In genomic region chr3:108485146-108485545, GRCh38 we compare ENCODE assay signal across 18 cellular contexts. TPM values are rescaled to one million over a fixed set of nuclear protein-coding genes. Genes with fewer than 3 reads are reported as not detected.
DNase-seq lines count a peak whose midpoint lies in the region; ATAC-seq, FAIRE-seq and TF ChIP-seq lines count a peak whose summit lies in the region.
"Had no signal": no experiment of that assay in that cellular context is flagged by ENCODE, and none has a peak within 500 bp of the region (broad histone marks: within the 10 kb centered on the region; RNA-seq: fewer than 3 reads in every experiment).

No MANE protein-coding gene starts in this region.

- H3K14ac ChIP-seq in neuronal stem cell (ENCODE audit: low read length) = no peak overlapping the region

- no peak for ATAC-seq in HG02623 (IDR thresholded peaks at IDR 0.05; ENCODE audit: unreplicated experiment)
- ATAC-seq: activated CD8-positive, alpha-beta memory T cell treated with anti-CD3 and anti-CD28 coated beads, Interleukin-2, amount 10 ng/mL, durations not matched to agents 7 days and 5 days; left ventricle myocardium superior; stimulated activated naive CD8-positive, alpha-beta T cell treated with anti-CD3 and anti-CD28 coated beads, Interleukin-15, Interleukin-2, amounts not matched to agents 100 U/mL and 50 U/mL, for 24 hours had no signal

- no peak overlapping the region for H3K4me3 Mint-ChIP-seq in HFFc6
- H3K4me3 Mint-ChIP-seq: activated CD8-positive, alpha-beta memory T cell treated with anti-CD3 and anti-CD28 coated beads, Interleukin-2, amount 10 ng/mL, durations not matched to agents 7 days and 5 days; activated naive CD4-positive, alpha-beta T cell treated with anti-CD3 and anti-CD28 coated beads for 36 hours; nephron had no signal

- no peak overlapping the region for H3K4ac ChIP-seq in neuronal stem cell (ENCODE audit: low read length)

- H3K9me3 Mint-ChIP-seq in HFFc6 = no peaks in the 10 kb centered on the region
- H3K9me3 Mint-ChIP-seq: activated naive CD4-positive, alpha-beta T cell treated with anti-CD3 and anti-CD28 coated beads for 36 hours; nephron had no signal

- H3K4me1 ChIP-seq in neuronal stem cell (ENCODE audit: control insufficient read depth in 2 of 2, insufficient read depth in 1 of 2, low read depth in 1 of 2, low read length in 2 of 2) (peaks cover 7 to 22% of the 10 kb centered on the region in 2 donors), sigmoid colon (peaks cover 0 to 8% (median 0%) of the 10 kb centered on the region in 4 donors)
- H3K4me1 ChIP-seq: BLaER1 had no signal

- H2BK120ac ChIP-seq in neuronal stem cell (ENCODE audit: low read depth, low read length) = no peak overlapping the region

- TF ChIP-seq POLR2A in H54 (IDR thresholded peaks at IDR 0.05; ENCODE audit: low read depth, low read length) = no peak
- no peak for TF ChIP-seq POLR2A in sigmoid colon (IDR thresholded peaks at IDR 0.05)

- intact Hi-C loops in sigmoid colon (cut with DNase I) = no loop called here

- H3K36me3 ChIP-seq in neuronal stem cell (replicated peaks in 1 of 2; ENCODE audit: control insufficient read depth in 2 of 2, insufficient read depth in 2 of 2, low read length in 2 of 2) (no peaks in the 10 kb centered on the region), sigmoid colon (no peaks in the 10 kb centered on the region)
- H3K36me3 ChIP-seq: BLaER1 had no signal

- H2BK15ac ChIP-seq in neuronal stem cell (ENCODE audit: low read length) = no peak overlapping the region

- peak overlapping the region; percentile 61 for H2AFZ ChIP-seq in neuronal stem cell (ENCODE audit: low read length)

- TF ChIP-seq CTCF in HFFc6 (IDR thresholded peaks at IDR 0.05) (no peak), sigmoid colon (IDR thresholded peaks at IDR 0.05) (no peak)

- H3K27me3 Mint-ChIP-seq in HFFc6 (ENCODE audit: insufficient read depth) = 0 out of 2 replicates have a peak, but pooled peaks cover 2% of the 10 kb centered on the region

- no peak overlapping the region for H3K18ac ChIP-seq in neuronal stem cell (ENCODE audit: low read length)

- H3K4me1 Mint-ChIP-seq in HFFc6 (ENCODE audit: low read depth) = peaks cover 40% of the 10 kb centered on the region

- H3K79me1 ChIP-seq in neuronal stem cell (ENCODE audit: low read depth, low read length) = no peaks in the 10 kb centered on the region

- no peak overlapping the region for H2BK12ac ChIP-seq in neuronal stem cell (ENCODE audit: low read length)

- no peak overlapping the region for H3K23ac ChIP-seq in neuronal stem cell (ENCODE audit: low read depth, low read length, poor library complexity)

- no peak for DNase-seq in H54 (ENCODE audit: insufficient read length, low spot score)
- DNase-seq in NCI-H446 (lab: John Stamatoyannopoulos, UW) = peak; percentile 69 to 89
- DNase-seq in ecto neural progenitor cell (ENCODE audit: low spot score) = peak; percentile 64
- DNase-seq in neuronal stem cell (ENCODE audit: low spot score) = no peak
- DNase-seq in HFFc6 = no peak
- no peak for DNase-seq in sigmoid colon
- no peak for DNase-seq in stimulated activated CD4-positive, alpha-beta T cell treated with anti-CD3 and anti-CD28 coated beads, Interleukin-4, amount 100 ng/mL, for 4 hours
- DNase-seq: activated CD8-positive, alpha-beta memory T cell treated with anti-CD3 and anti-CD28 coated beads, Interleukin-2, amount 10 ng/mL, durations not matched to agents 7 days and 5 days; activated naive CD4-positive, alpha-beta T cell treated with anti-CD3 and anti-CD28 coated beads for 36 hours; left ventricle myocardium superior; NCI-H1930; stimulated activated naive CD8-positive, alpha-beta T cell treated with anti-CD3 and anti-CD28 coated beads, Interleukin-15, Interleukin-2, amounts not matched to agents 100 U/mL and 50 U/mL, for 24 hours had no signal

- no CpG with 5 or more reads among the region's 3 CpGs for WGBS in neuronal stem cell (ENCODE audit: extremely low coverage in 2 of 2, insufficient read length in 2 of 2, insufficient replicate concordance in 1 of 2), 2 donors
- 85 to 90% methylated on average over 3 of the region's 3 CpGs for WGBS in sigmoid colon, 2 donors

- no peak overlapping the region for H3K27ac ChIP-seq in neuronal stem cell (replicated peaks; ENCODE audit: low read length)
- H3K27ac ChIP-seq in sigmoid colon = no peak overlapping the region
- H3K27ac ChIP-seq: BLaER1, SK-N-MC had no signal

- H4K8ac ChIP-seq in neuronal stem cell (ENCODE audit: low read depth, low read length) = no peak overlapping the region

- H3K4me3 ChIP-seq in neuronal stem cell (ENCODE audit: low read length in 2 of 2) (no peak overlapping the region), sigmoid colon (no peak overlapping the region)
- H3K4me3 ChIP-seq: BLaER1, SK-N-MC had no signal

- H3K9ac ChIP-seq in neuronal stem cell (ENCODE audit: low read depth, low read length, poor library complexity) = no peak overlapping the region
- H3K9ac ChIP-seq: BLaER1 had no signal

- no peak overlapping the region for H3K27ac Mint-ChIP-seq in HFFc6
- H3K27ac Mint-ChIP-seq: activated CD8-positive, alpha-beta memory T cell treated with anti-CD3 and anti-CD28 coated beads, Interleukin-2, amount 10 ng/mL, durations not matched to agents 7 days and 5 days; activated naive CD4-positive, alpha-beta T cell treated with anti-CD3 and anti-CD28 coated beads for 36 hours; nephron had no signal

- H4K91ac ChIP-seq in neuronal stem cell (ENCODE audit: low read depth, low read length, poor library complexity) = no peak overlapping the region

- H2BK5ac ChIP-seq in neuronal stem cell (ENCODE audit: low read length) = no peak overlapping the region

- H3K4me2 ChIP-seq in neuronal stem cell (ENCODE audit: insufficient read depth, low read length, poor library complexity, severe bottlenecking) = no peak overlapping the region
- H3K4me2 ChIP-seq: BLaER1 had no signal

- H2AK5ac ChIP-seq in neuronal stem cell (ENCODE audit: low read depth, low read length) = no peak overlapping the region

- H3K9me3 ChIP-seq in neuronal stem cell (replicated peaks in 1 of 2; ENCODE audit: control insufficient read depth in 2 of 2, insufficient read depth in 1 of 2, low read depth in 1 of 2, low read length in 2 of 2) (no peaks in the 10 kb centered on the region), sigmoid colon (no peaks in the 10 kb centered on the region)
- H3K9me3 ChIP-seq: BLaER1 had no signal

- no peak for TF ChIP-seq EP300 in sigmoid colon (IDR thresholded peaks at IDR 0.05)

- H3K27me3 ChIP-seq in neuronal stem cell (ENCODE audit: control insufficient read depth in 3 of 3, insufficient read depth in 3 of 3, low read depth in 1 of 3, low read length in 3 of 3) (no peaks in the 10 kb centered on the region), sigmoid colon (no peaks in the 10 kb centered on the region)
- H3K27me3 ChIP-seq: BLaER1 had no signal

- peak; percentile 52 for FAIRE-seq in H54 (lab: Jason Lieb, UNC)
- FAIRE-seq: bronchial epithelial cell, TTC549 had no signal

- no peaks in the 10 kb centered on the region for H3K36me3 Mint-ChIP-seq in HFFc6 (ENCODE audit: low read depth)
- H3K36me3 Mint-ChIP-seq: activated CD8-positive, alpha-beta memory T cell treated with anti-CD3 and anti-CD28 coated beads, Interleukin-2, amount 10 ng/mL, durations not matched to agents 7 days and 5 days had no signal

RNA-seq across cellular contexts. Expression of gene MYH15, which starts 25.2 kb away (rescaled TPM):
- polyA plus RNA-seq in neuronal stem cell (2013, experiment 1 of 2) = 0.03 TPM
- polyA plus RNA-seq in neuronal stem cell (2013, experiment 2 of 2) = 0.06 TPM
- under 1 TPM; 0.19 to 0.59 (median 0.31) TPM for total RNA-seq in HFFc6 (2021; fragmentation: NEBNext Ultra II Directional; extraction: Animal tissue kit (Norgen Biotek cat#: 25700))
- total RNA-seq in sigmoid colon = under 1 TPM in 1 of 4 donors, not detected in 3; under 0.01 TPM
- under 1 TPM; 0.23 to 0.60 (median 0.39) TPM for polyA plus RNA-seq in sigmoid colon

Comparison
In these comparisons a context has a peak if more than half of its experiments do, and no peak if none do; other contexts are left out.
1. DNase-seq: peak in NCI-H446 (2 of 2) and ecto neural progenitor cell (single experiment); none in H54 (single experiment), neuronal stem cell (single experiment), HFFc6 (single experiment), sigmoid colon (single experiment) and stimulated activated CD4-positive, alpha-beta T cell treated with anti-CD3 and anti-CD28 coated beads, Interleukin-4, amount 100 ng/mL, for 4 hours (0 of 2).